ENCODE assay signal across 10 cellular contexts in genomic region chr16:29114476-29115012, GRCh38.
DNase-seq lines count a peak whose midpoint lies in the region; ATAC-seq and TF ChIP-seq lines count a peak whose summit lies in the region.
"Had no signal": no experiment of that assay in that cellular context is flagged by ENCODE, and none has a peak within 500 bp of the region (broad histone marks: within the 10 kb centered on the region; RNA-seq: fewer than 3 reads in every experiment).

No MANE protein-coding gene starts in this region.

- no peaks in the 10 kb centered on the region for H3K27me3 Mint-ChIP-seq in activated CD8-positive, alpha-beta T cell treated with anti-CD3 and anti-CD28 coated beads, Interleukin-2, amount 10 ng/mL, durations not matched to agents 7 days and 5 days (ENCODE audit: low read depth)
- no peaks in the 10 kb centered on the region for H3K27me3 Mint-ChIP-seq in activated CD8-positive, alpha-beta T cell treated with anti-CD3 and anti-CD28 coated beads for 36 hours

- no peak overlapping the region for H3K4me3 Mint-ChIP-seq in activated CD8-positive, alpha-beta T cell treated with anti-CD3 and anti-CD28 coated beads, Interleukin-2, amount 10 ng/mL, durations not matched to agents 7 days and 5 days
- no peak overlapping the region for H3K4me3 Mint-ChIP-seq in activated CD8-positive, alpha-beta T cell treated with anti-CD3 and anti-CD28 coated beads for 36 hours
- H3K4me3 Mint-ChIP-seq: mesothelial cell of epicardium had no signal

- no peak overlapping the region for H3K18ac ChIP-seq in mesendoderm (ENCODE audit: low read length)

- WGBS in mesendoderm (ENCODE audit: extremely low coverage, insufficient coverage, low lambda C conversion rate): no CpG with 5 or more reads among the region's 8 CpGs
- 93 to 98% methylated on average over 8 of the region's 8 CpGs for WGBS in GM23248 (ENCODE audit: low coverage in 1 of 2, low lambda C conversion rate in 2 of 2, missing lambda C conversion rate in 2 of 2), 2 experiments

- no peak overlapping the region for H4K5ac ChIP-seq in mesendoderm (ENCODE audit: low read length)

- H3K4me3 ChIP-seq in adipocyte (ENCODE audit: low read length) (no peak overlapping the region), mesendoderm (ENCODE audit: low read length) (no peak overlapping the region), subcutaneous abdominal adipose tissue (ENCODE audit: low read depth in 1 of 5, low read length in 5 of 5) (peak overlapping the region in 1 of 5 donors; percentile 40), GM23248 (no peak overlapping the region)

- POLR2A ChIA-PET in activated CD8-positive, alpha-beta T cell treated with anti-CD3 and anti-CD28 coated beads, Interleukin-2, amount 10 ng/mL, durations not matched to agents 7 days and 5 days (lab: Charles Lee): no interaction called here
- POLR2A ChIA-PET in activated CD8-positive, alpha-beta T cell treated with anti-CD3 and anti-CD28 coated beads for 36 hours (lab: Charles Lee): interaction anchor here (0.6 kb wide), 1 partner anchor 235 kb away, joined by 3 read pairs; no protein-coding TSS in a partner anchor

- H3K9me3 ChIP-seq in adipocyte (ENCODE audit: control insufficient read depth, low read length) (no peaks in the 10 kb centered on the region), subcutaneous abdominal adipose tissue (ENCODE audit: control insufficient read depth in 5 of 5, low read length in 5 of 5) (no peaks in the 10 kb centered on the region), GM23248 (ENCODE audit: low read depth) (no peaks in the 10 kb centered on the region)

- H3K36me3 ChIP-seq in adipocyte (ENCODE audit: control insufficient read depth, insufficient read depth, low read length, severe bottlenecking) (peaks cover 30% of the 10 kb centered on the region), mesendoderm (ENCODE audit: control insufficient read depth, insufficient read depth, low read length) (no peaks in the 10 kb centered on the region), subcutaneous abdominal adipose tissue (ENCODE audit: control insufficient read depth in 5 of 5, insufficient read depth in 5 of 5, low read length in 5 of 5) (peaks cover 3 to 30% (median 9%) of the 10 kb centered on the region in 5 donors), GM23248 (ENCODE audit: low read depth) (no peaks in the 10 kb centered on the region)

- no peak overlapping the region for H2BK15ac ChIP-seq in mesendoderm (replicated peaks; ENCODE audit: low read depth)

- peaks cover 5% of the 10 kb centered on the region; the same call in 1 of the 2 replicates for H3F3A ChIP-seq in GM23248 (ENCODE audit: insufficient read depth)

- H3K27ac ChIP-seq in mesendoderm (ENCODE audit: low read depth, low read length) (no peak overlapping the region), subcutaneous abdominal adipose tissue (ENCODE audit: low read depth, low read length) (peak overlapping the region; percentile 23), GM23248 (no peak overlapping the region)

- H4K8ac ChIP-seq in mesendoderm (ENCODE audit: low read depth, low read length): no peak overlapping the region

- peaks cover 59% of the 10 kb centered on the region for H3K4me1 Mint-ChIP-seq in activated CD8-positive, alpha-beta T cell treated with anti-CD3 and anti-CD28 coated beads, Interleukin-2, amount 10 ng/mL, durations not matched to agents 7 days and 5 days (ENCODE audit: low read depth)
- H3K4me1 Mint-ChIP-seq in activated CD8-positive, alpha-beta T cell treated with anti-CD3 and anti-CD28 coated beads for 36 hours (ENCODE audit: low read depth): peaks cover 61% of the 10 kb centered on the region

- H3K9me3 Mint-ChIP-seq in activated CD8-positive, alpha-beta T cell treated with anti-CD3 and anti-CD28 coated beads, Interleukin-2, amount 10 ng/mL, durations not matched to agents 7 days and 5 days (ENCODE audit: insufficient read depth): no peaks in the 10 kb centered on the region
- H3K9me3 Mint-ChIP-seq in activated CD8-positive, alpha-beta T cell treated with anti-CD3 and anti-CD28 coated beads for 36 hours: no peaks in the 10 kb centered on the region
- H3K9me3 Mint-ChIP-seq: mesothelial cell of epicardium had no signal

- H3K36me3 Mint-ChIP-seq in activated CD8-positive, alpha-beta T cell treated with anti-CD3 and anti-CD28 coated beads, Interleukin-2, amount 10 ng/mL, durations not matched to agents 7 days and 5 days (ENCODE audit: low read depth): peaks cover 28% of the 10 kb centered on the region
- peaks cover 42% of the 10 kb centered on the region for H3K36me3 Mint-ChIP-seq in activated CD8-positive, alpha-beta T cell treated with anti-CD3 and anti-CD28 coated beads for 36 hours (ENCODE audit: low read depth)
- H3K36me3 Mint-ChIP-seq: mesothelial cell of epicardium had no signal

- no peak overlapping the region; the same call in 1 of the 2 replicates for H2AFZ ChIP-seq in GM23248

- H3K27me3 ChIP-seq in adipocyte (replicated peaks; ENCODE audit: control insufficient read depth, insufficient read depth, low read length): no peaks in the 10 kb centered on the region
- H3K27me3 ChIP-seq in mesendoderm (ENCODE audit: insufficient read depth, low read length, poor library complexity): no peaks in the 10 kb centered on the region
- H3K27me3 ChIP-seq in subcutaneous abdominal adipose tissue (ENCODE audit: control insufficient read depth in 5 of 5, insufficient read depth in 4 of 5, low read length in 5 of 5): no peaks in the 10 kb centered on the region
- no peaks in the 10 kb centered on the region for H3K27me3 ChIP-seq in GM23248 (replicated peaks; ENCODE audit: insufficient read depth)

- no peak overlapping the region for H3K4ac ChIP-seq in mesendoderm (ENCODE audit: low read depth, low read length)

- no peaks in the 10 kb centered on the region for H3K9me2 ChIP-seq in GM23248 (ENCODE audit: insufficient read depth)

- H3K27ac Mint-ChIP-seq in activated CD8-positive, alpha-beta T cell treated with anti-CD3 and anti-CD28 coated beads, Interleukin-2, amount 10 ng/mL, durations not matched to agents 7 days and 5 days: peak overlapping the region; percentile 53
- no peak overlapping the region for H3K27ac Mint-ChIP-seq in activated CD8-positive, alpha-beta T cell treated with anti-CD3 and anti-CD28 coated beads for 36 hours

- DNase-seq in activated CD8-positive, alpha-beta T cell treated with anti-CD3 and anti-CD28 coated beads, Interleukin-2, amount 10 ng/mL, durations not matched to agents 7 days and 5 days: no peak
- DNase-seq in activated CD8-positive, alpha-beta T cell treated with anti-CD3 and anti-CD28 coated beads for 36 hours: no peak
- no peak for DNase-seq in adipocyte (ENCODE audit: low read depth)
- peak; percentile 9 for DNase-seq in mesendoderm
- DNase-seq in GM23248: no peak
- no peak for DNase-seq in KG1 (lab: John Stamatoyannopoulos, UW)
- DNase-seq: NCI-H1092 had no signal

- H2BK5ac ChIP-seq in mesendoderm (ENCODE audit: low read length): no peak overlapping the region

- ATAC-seq in activated CD8-positive, alpha-beta T cell treated with anti-CD3 and anti-CD28 coated beads, Interleukin-2, amount 10 ng/mL, durations not matched to agents 7 days and 5 days: no peak
- ATAC-seq in activated CD8-positive, alpha-beta T cell treated with anti-CD3 and anti-CD28 coated beads for 36 hours: no peak
- ATAC-seq in GM18861 (IDR thresholded peaks at IDR 0.05; ENCODE audit: unreplicated experiment): no peak

- no peak overlapping the region for H3K56ac ChIP-seq in mesendoderm (ENCODE audit: low read length)

- no peaks in the 10 kb centered on the region for H3K79me2 ChIP-seq in mesendoderm (ENCODE audit: control insufficient read depth, insufficient read depth, low read length)
- H3K79me2 ChIP-seq in GM23248 (ENCODE audit: insufficient read depth): no peaks in the 10 kb centered on the region

- no peak overlapping the region for H3K23ac ChIP-seq in mesendoderm (ENCODE audit: low read length)

- no peaks in the 10 kb centered on the region for H4K20me1 ChIP-seq in GM23248 (ENCODE audit: insufficient read depth)

- CTCF ChIA-PET in activated CD8-positive, alpha-beta T cell treated with anti-CD3 and anti-CD28 coated beads, Interleukin-2, amount 10 ng/mL, durations not matched to agents 7 days and 5 days (lab: Charles Lee): no interaction called here
- CTCF ChIA-PET in activated CD8-positive, alpha-beta T cell treated with anti-CD3 and anti-CD28 coated beads for 36 hours (lab: Charles Lee): interaction anchor here (0.7 to 1.7 kb wide), 2 partner anchors 43 to 140 kb away, joined by 3 to 6 read pairs; partner anchors contain the start of gene SPNS1

- H3K9ac ChIP-seq in adipocyte (ENCODE audit: low read length) (peak overlapping the region; percentile 72), mesendoderm (ENCODE audit: low read length) (no peak overlapping the region), subcutaneous abdominal adipose tissue (ENCODE audit: low read length in 5 of 5) (no peak overlapping the region), GM23248 (no peak overlapping the region)

- no peak overlapping the region for H2AK5ac ChIP-seq in mesendoderm (ENCODE audit: low read length)

- intact Hi-C loops in activated CD8-positive, alpha-beta T cell treated with anti-CD3 and anti-CD28 coated beads for 36 hours (cut with micrococcal nuclease): no loop called here

- in situ Hi-C loops in GM23248 (cut with MboI): no loop called here

- H3K4me2 ChIP-seq in mesendoderm (ENCODE audit: low read length): no peak overlapping the region
- no peak overlapping the region for H3K4me2 ChIP-seq in GM23248 (ENCODE audit: unreplicated experiment)

- no peaks in the 10 kb centered on the region for H3K79me1 ChIP-seq in mesendoderm (ENCODE audit: low read length)

- H2BK120ac ChIP-seq in mesendoderm (ENCODE audit: low read depth, low read length): no peak overlapping the region

- H3K4me1 ChIP-seq in adipocyte (ENCODE audit: control insufficient read depth, insufficient read depth, low read length) (peaks cover 19% of the 10 kb centered on the region), mesendoderm (ENCODE audit: control insufficient read depth, low read depth, low read length) (no peaks in the 10 kb centered on the region), subcutaneous abdominal adipose tissue (ENCODE audit: control insufficient read depth in 5 of 5, insufficient read depth in 5 of 5, low read length in 5 of 5) (peaks cover 3 to 14% (median 9%) of the 10 kb centered on the region in 5 donors), GM23248 (ENCODE audit: insufficient read depth) (no peaks in the 10 kb centered on the region; the same call in 1 of the 2 replicates)

- no peak for TF ChIP-seq CTCF in activated CD8-positive, alpha-beta T cell treated with anti-CD3 and anti-CD28 coated beads for 36 hours (IDR thresholded peaks at IDR 0.05)
